In the genomic region with DNA sequence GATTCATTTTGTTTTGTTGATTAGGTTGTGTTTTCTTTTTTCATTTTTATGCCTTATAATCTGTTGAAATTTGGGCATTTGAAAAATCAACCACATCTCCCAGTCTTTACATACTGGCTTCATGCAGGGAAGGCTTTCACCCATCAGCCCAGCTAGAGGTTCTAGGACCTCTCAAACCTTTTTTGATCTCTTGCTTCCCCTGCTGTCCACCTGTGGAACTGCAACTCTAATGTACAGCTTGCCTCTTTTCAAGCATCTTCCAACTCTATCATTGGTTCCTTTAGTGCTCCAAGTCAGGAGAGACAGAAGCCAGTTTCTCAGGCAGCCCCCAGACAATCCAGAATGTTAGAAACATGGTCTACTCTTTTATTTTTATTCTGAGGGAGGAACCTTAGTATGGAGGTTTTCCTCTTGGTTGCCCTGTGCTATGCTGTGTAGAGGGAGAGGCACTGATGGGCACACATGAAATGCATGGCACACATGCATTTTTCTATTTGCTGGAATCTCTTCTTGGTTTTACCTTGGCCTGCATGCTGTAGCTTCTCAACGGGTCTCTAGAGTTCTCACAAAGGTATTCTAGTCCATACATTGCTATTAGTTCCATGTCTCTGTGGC, we compare ENCODE assay signal across 8 cellular contexts.
DNase-seq lines count a peak whose midpoint lies in the region; ATAC-seq and TF ChIP-seq lines count a peak whose summit lies in the region.

No MANE protein-coding gene starts in this region.

- H3K27me3 ChIP-seq in RWPE2 (ENCODE audit: insufficient read depth, poor library complexity, severe bottlenecking) (no peaks in the 10 kb centered on the region), suprapubic skin (no peaks in the 10 kb centered on the region)

- no peaks in the 10 kb centered on the region for H3K4me1 ChIP-seq in RWPE2 (ENCODE audit: insufficient read depth, poor library complexity, severe bottlenecking)
- H3K4me1 ChIP-seq in suprapubic skin: no peaks in the 10 kb centered on the region

- 72% methylated on average over 1 of the region's 1 CpG for WGBS in suprapubic skin

- CTCF ChIA-PET in AG04449 (lab: Yijun Ruan, JAX): interaction anchor here (1.1 to 3.6 kb wide), 7 partner anchors 19 to 671 kb away, joined by 3 to 21 read pairs (median 4); no protein-coding TSS in a partner anchor

- DNase-seq in AG04449 (ENCODE audit: low read depth, low spot score) (no peak), ELF-1 (ENCODE audit: low read depth, low spot score) (peak; percentile 59), RWPE2 (ENCODE audit: low spot score) (no peak), fibroblast of villous mesenchyme (ENCODE audit: low read depth) (peak; percentile 47), suprapubic skin (ENCODE audit: low spot score in 2 of 2) (no peak), substantia nigra (lab: John Stamatoyannopoulos, UW) (no peak), activated gamma-delta T cell (lab: John Stamatoyannopoulos, UW) (no peak)

- H3K4me3 ChIP-seq in AG04449 (ENCODE audit: low read depth, low read length): no peak overlapping the region
- no peak overlapping the region for H3K4me3 ChIP-seq in RWPE2 (ENCODE audit: severe bottlenecking)
- no peak overlapping the region for H3K4me3 ChIP-seq in fibroblast of villous mesenchyme (ENCODE audit: low read depth, low read length)
- H3K4me3 ChIP-seq in suprapubic skin: no peak overlapping the region

- no peak overlapping the region for H3K27ac ChIP-seq in RWPE2 (ENCODE audit: poor library complexity, severe bottlenecking)
- H3K27ac ChIP-seq in suprapubic skin: no peak overlapping the region
- H3K27ac ChIP-seq in substantia nigra (ENCODE audit: low read depth, low read length, poor library complexity, severe bottlenecking): no peak overlapping the region

- TF ChIP-seq POLR2A in suprapubic skin (IDR thresholded peaks at IDR 0.05): no peak

- H3K9me3 ChIP-seq in RWPE2 (ENCODE audit: severe bottlenecking) (no peaks in the 10 kb centered on the region), suprapubic skin (no peaks in the 10 kb centered on the region)

- no peaks in the 10 kb centered on the region for H3K36me3 ChIP-seq in RWPE2 (ENCODE audit: low read depth)
- H3K36me3 ChIP-seq in suprapubic skin: no peaks in the 10 kb centered on the region

- TF ChIP-seq EP300 in suprapubic skin (IDR thresholded peaks at IDR 0.05): no peak

- ATAC-seq in HG03196 (IDR thresholded peaks at IDR 0.05; ENCODE audit: unreplicated experiment) (peak; percentile 68), RWPE2 (ENCODE audit: low read depth) (no peak)

- TF ChIP-seq CTCF in AG04449 (IDR thresholded peaks at IDR 0.05; ENCODE audit: insufficient read depth, low read length, missing control alignments) (peak; percentile 63), RWPE2 (IDR thresholded peaks at IDR 0.05; ENCODE audit: poor library complexity, severe bottlenecking) (peak; percentile 76), fibroblast of villous mesenchyme (IDR thresholded peaks at IDR 0.05; ENCODE audit: insufficient read depth, low read depth, low read length) (peak; percentile 91), suprapubic skin (IDR thresholded peaks at IDR 0.05) (peak; percentile 30 to 62)

- POLR2A ChIA-PET in AG04449 (lab: Yijun Ruan, JAX): no interaction called here

Comparison
In these comparisons a context has a peak if more than half of its experiments do, and no peak if none do; other contexts are left out.
1. DNase-seq: peak in ELF-1 (single experiment) and fibroblast of villous mesenchyme (single experiment); none in AG04449 (single experiment), RWPE2 (single experiment), suprapubic skin (0 of 2), substantia nigra (0 of 49) and activated gamma-delta T cell (single experiment).
2. Peak in every context shown above with its lines, with median percentiles within 50 percentile points of each other: CTCF ChIP-seq.